In genomic region chr1:155084722-155085503, GRCh38 we compare ENCODE assay signal across 8 cellular contexts. TPM values are rescaled to one million over a fixed set of nuclear protein-coding genes. Genes with fewer than 3 reads are reported as not detected.
A peak's percentile ranks its signal among the peaks of the same experiment; 100 is the strongest.
DNase-seq lines count a peak whose midpoint lies in the region; ATAC-seq, FAIRE-seq and TF ChIP-seq lines count a peak whose summit lies in the region.

No MANE protein-coding gene starts in this region.

- no peaks in the 10 kb centered on the region for H3K9me3 Mint-ChIP-seq in activated naive CD8-positive, alpha-beta T cell treated with anti-CD3 and anti-CD28 coated beads, Interleukin-2, amount 10 ng/mL, durations not matched to agents 7 days and 5 days

- WGBS in pancreas, 2 donors, result 1 to 2% methylated on average over 62 to 67 of the region's 67 CpGs

- peak overlapping the region; percentile 97 for H3K4me3 Mint-ChIP-seq in activated naive CD8-positive, alpha-beta T cell treated with anti-CD3 and anti-CD28 coated beads, Interleukin-2, amount 10 ng/mL, durations not matched to agents 7 days and 5 days

- H3K27me3 Mint-ChIP-seq in activated naive CD8-positive, alpha-beta T cell treated with anti-CD3 and anti-CD28 coated beads, Interleukin-2, amount 10 ng/mL, durations not matched to agents 7 days and 5 days, result peaks cover 36% of the 10 kb centered on the region

- DNase-seq in NCI-H1105 treated with DMSO at 0.1 percent for 48 hours (lab: John Stamatoyannopoulos, UW), result peak; percentile 95
- peak; percentile 99 for DNase-seq in SKM-1 treated with dmso at 0.1 percent for 144 hours (lab: John Stamatoyannopoulos, UW; ENCODE audit: unreplicated experiment)
- DNase-seq in activated naive CD8-positive, alpha-beta T cell treated with anti-CD3 and anti-CD28 coated beads, Interleukin-2, amount 10 ng/mL, durations not matched to agents 7 days and 5 days, result peak; percentile 97
- DNase-seq in Right ventricle myocardium superior, result peak; percentile 97
- peak; percentile 89 to 97 (median 94) for DNase-seq in pancreas
- peak; percentile 95 to 96 for DNase-seq in tibial artery

- peaks cover 0 to 31% (median 6%) of the 10 kb centered on the region in 4 donors for H3K27me3 ChIP-seq in pancreas
- peaks cover 9 to 46% of the 10 kb centered on the region in 2 donors for H3K27me3 ChIP-seq in tibial artery

- H3K27ac Mint-ChIP-seq in activated naive CD8-positive, alpha-beta T cell treated with anti-CD3 and anti-CD28 coated beads, Interleukin-2, amount 10 ng/mL, durations not matched to agents 7 days and 5 days, result peak overlapping the region; percentile 98

- POLR2A ChIA-PET in activated naive CD8-positive, alpha-beta T cell treated with anti-CD3 and anti-CD28 coated beads, Interleukin-2, amount 10 ng/mL, durations not matched to agents 7 days and 5 days (lab: Charles Lee), result interaction anchor here (0.6 to 3.5 kb wide), 17 partner anchors 10 to 294 kb away, joined by 3 to 26 read pairs (median 4); partner anchors contain the start of genes ADAM15, EFNA4, FLAD1 and KRTCAP2

- H3K36me3 ChIP-seq in pancreas, result no peaks in the 10 kb centered on the region
- no peaks in the 10 kb centered on the region for H3K36me3 ChIP-seq in tibial artery

- no peaks in the 10 kb centered on the region for H3K9me3 ChIP-seq in pancreas
- no peaks in the 10 kb centered on the region for H3K9me3 ChIP-seq in tibial artery

- peak overlapping the region; percentile 73 to 91 (median 79) for H3K27ac ChIP-seq in pancreas
- H3K27ac ChIP-seq in tibial artery, result peak overlapping the region; percentile 86 to 91

- H3K36me3 Mint-ChIP-seq in activated naive CD8-positive, alpha-beta T cell treated with anti-CD3 and anti-CD28 coated beads, Interleukin-2, amount 10 ng/mL, durations not matched to agents 7 days and 5 days, result no peaks in the 10 kb centered on the region

- H3K4me3 ChIP-seq in pancreas (peak overlapping the region; percentile 32 to 77 (median 71)), tibial artery (peak overlapping the region; percentile 60 to 61)

- peaks cover 27 to 34% (median 30%) of the 10 kb centered on the region in 3 donors for H3K4me1 ChIP-seq in pancreas
- H3K4me1 ChIP-seq in tibial artery, result peaks cover 0 to 61% (median 43%) of the 10 kb centered on the region in 4 donors

- intact Hi-C loops in Right ventricle myocardium superior (cut with DNase I) (loop anchor here (5.0 to 10.0 kb wide), 2 partner anchors 38 to 180 kb away; no protein-coding TSS in a partner anchor), pancreas (cut with DNase I) (loop anchor here in 1 of 3 donors (5.0 kb wide), 1 partner anchor 43 kb away; no protein-coding TSS in a partner anchor), tibial artery (cut with DNase I; ENCODE audit: low total_unique reads) (loop anchor here (2.0 kb wide), 1 partner anchor 22 kb away; the partner anchor contains the start of gene EFNA4)

- peak; percentile 84 for TF ChIP-seq CTCF in GM12872 (IDR thresholded peaks at IDR 0.05; ENCODE audit: insufficient read depth, low read depth, low read length)
- TF ChIP-seq CTCF in pancreas (IDR thresholded peaks at IDR 0.05), result peak; percentile 79 to 93 (median 90)
- peak; percentile 93 to 96 for TF ChIP-seq CTCF in tibial artery (IDR thresholded peaks at IDR 0.05)

- ATAC-seq in HG02759 (IDR thresholded peaks at IDR 0.05; ENCODE audit: unreplicated experiment) (peak; percentile 79), Right ventricle myocardium superior (ENCODE audit: poor library complexity) (peak; percentile 94), pancreas (peak; percentile 87 to 93 (median 88))
- ATAC-seq in activated naive CD8-positive, alpha-beta T cell treated with anti-CD3 and anti-CD28 coated beads, Interleukin-2, amount 10 ng/mL, durations not matched to agents 7 days and 5 days (ENCODE audit: low read depth), result peak; percentile 85

- peaks cover 29% of the 10 kb centered on the region for H3K4me1 Mint-ChIP-seq in activated naive CD8-positive, alpha-beta T cell treated with anti-CD3 and anti-CD28 coated beads, Interleukin-2, amount 10 ng/mL, durations not matched to agents 7 days and 5 days

- no peak for FAIRE-seq in pancreas (lab: Jason Lieb, UNC)

RNA-seq across cellular contexts. Expression of gene EFNA3, which starts 6.3 kb away (rescaled TPM):
- total RNA-seq in activated naive CD8-positive, alpha-beta T cell treated with anti-CD3 and anti-CD28 coated beads, Interleukin-2, amount 10 ng/mL, durations not matched to agents 7 days and 5 days, result 1 to 10 TPM; 3.6 to 4.2 TPM
- total RNA-seq in Right ventricle myocardium superior (0.75 TPM), pancreas (1 to 10 TPM in 2 of 6 donors, under 1 TPM in 4; 0.52 to 1.2 (median 0.70) TPM)
- polyA plus RNA-seq in pancreas, result under 1 TPM; 0.72 to 0.99 TPM

RNA-seq across cellular contexts. Expression of gene EFNA4, which starts 21.4 kb away (rescaled TPM):
- 1 to 10 TPM; 7.9 to 8.1 TPM for total RNA-seq in activated naive CD8-positive, alpha-beta T cell treated with anti-CD3 and anti-CD28 coated beads, Interleukin-2, amount 10 ng/mL, durations not matched to agents 7 days and 5 days
- total RNA-seq in Right ventricle myocardium superior, result 2.6 TPM
- total RNA-seq in pancreas, result 1 to 10 TPM; 2.1 to 5.6 (median 3.1) TPM
- 1 to 10 TPM; 6.0 to 6.2 TPM for polyA plus RNA-seq in pancreas

RNA-seq across cellular contexts. Expression of gene ADAM15, which starts 33.8 kb away (rescaled TPM):
- 10 to 100 TPM; 37.0 to 37.3 TPM for total RNA-seq in activated naive CD8-positive, alpha-beta T cell treated with anti-CD3 and anti-CD28 coated beads, Interleukin-2, amount 10 ng/mL, durations not matched to agents 7 days and 5 days
- total RNA-seq in Right ventricle myocardium superior (77.6 TPM), pancreas (10 to 100 TPM; 23.7 to 37.6 (median 33.2) TPM)
- polyA plus RNA-seq in pancreas, result 100 to 1,000 TPM; 114 to 125 TPM

RNA-seq across cellular contexts. Expression of gene EFNA1, which starts 42.8 kb away (rescaled TPM):
- under 1 TPM; 0.25 to 0.48 TPM for total RNA-seq in activated naive CD8-positive, alpha-beta T cell treated with anti-CD3 and anti-CD28 coated beads, Interleukin-2, amount 10 ng/mL, durations not matched to agents 7 days and 5 days
- total RNA-seq in Right ventricle myocardium superior (41.5 TPM), pancreas (10 to 100 TPM; 19.5 to 45.9 (median 30.4) TPM)
- polyA plus RNA-seq in pancreas, result 10 to 100 TPM; 47.9 to 91.7 TPM

RNA-seq across cellular contexts. Expression of gene SLC50A1, which starts 50.7 kb away (rescaled TPM):
- total RNA-seq in activated naive CD8-positive, alpha-beta T cell treated with anti-CD3 and anti-CD28 coated beads, Interleukin-2, amount 10 ng/mL, durations not matched to agents 7 days and 5 days, result 10 to 100 TPM; 40.7 to 45.0 TPM
- 7.1 TPM for total RNA-seq in Right ventricle myocardium superior
- total RNA-seq in pancreas, result 10 to 100 TPM; 18.7 to 33.3 (median 26.2) TPM
- 10 to 100 TPM; 32.8 to 33.0 TPM for polyA plus RNA-seq in pancreas

Comparison
In these comparisons a context has a peak if more than half of its experiments do, and no peak if none do; other contexts are left out.
1. Peak in every context shown above with its lines: DNase-seq, ATAC-seq, H3K4me3 ChIP-seq and H3K27ac ChIP-seq.